In the genomic region with DNA sequence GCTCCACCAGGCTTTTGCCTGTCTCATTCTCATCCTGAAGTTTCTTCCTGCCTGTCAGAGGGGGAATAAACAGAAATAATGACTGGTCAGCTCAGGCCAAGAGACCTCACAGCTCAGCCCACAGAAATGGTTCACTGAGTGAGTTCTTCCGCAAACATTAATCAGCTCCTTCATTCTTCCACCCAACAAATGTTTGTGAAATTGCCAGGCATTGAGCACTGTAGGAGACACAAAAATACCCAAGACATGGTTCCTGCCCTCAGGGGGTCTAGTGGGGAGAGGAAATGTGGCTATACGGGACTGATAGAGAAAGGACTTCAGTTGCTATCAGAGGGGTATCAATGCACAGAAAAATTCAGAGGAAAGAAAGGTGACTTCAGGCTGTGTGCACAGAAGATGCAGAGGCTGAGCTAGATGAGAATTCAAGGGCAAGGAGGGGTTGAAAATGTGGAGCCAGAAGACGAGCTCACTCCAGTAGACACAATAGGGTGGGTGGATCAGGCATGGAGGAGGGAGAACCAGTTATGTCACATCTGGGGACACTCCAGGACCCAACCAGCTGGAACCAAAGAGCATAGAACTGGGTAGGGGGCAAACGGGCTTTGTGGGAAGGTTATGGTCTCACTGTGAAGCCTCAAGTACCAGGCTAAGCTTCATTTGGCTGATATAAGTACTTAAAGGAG, we compare ENCODE assay signal across 11 cellular contexts. TPM values are rescaled to one million over a fixed set of nuclear protein-coding genes. Genes with fewer than 3 reads are reported as not detected.
A peak's percentile ranks its signal among the peaks of the same experiment; 100 is the strongest.
DNase-seq lines count a peak whose midpoint lies in the region; ATAC-seq, FAIRE-seq and TF ChIP-seq lines count a peak whose summit lies in the region.
"Had no signal": no experiment of that assay in that cellular context is flagged by ENCODE, and none has a peak within 500 bp of the region (broad histone marks: within the 10 kb centered on the region; RNA-seq: fewer than 3 reads in every experiment).

No MANE protein-coding gene starts in this region.

- peak overlapping the region in 2 of 3 donors; percentile 9 for H3K27ac Mint-ChIP-seq in CD4-positive, CD25-positive, alpha-beta regulatory T cell
- H3K27ac Mint-ChIP-seq: activated naive CD4-positive, alpha-beta T cell treated with anti-CD3 and anti-CD28 coated beads, Interleukin-2, amount 10 ng/mL, durations not matched to agents 7 days and 5 days had no signal

- in situ Hi-C loops in brain microvascular endothelial cell (cut with HindIII; ENCODE audit: low pct_ligation_motif_present, low sequenced_read_pairs) = no loop called here

- H3K9me3 Mint-ChIP-seq in CD4-positive, CD25-positive, alpha-beta regulatory T cell = no peaks in the 10 kb centered on the region
- H3K9me3 Mint-ChIP-seq: activated naive CD4-positive, alpha-beta T cell treated with anti-CD3 and anti-CD28 coated beads, Interleukin-2, amount 10 ng/mL, durations not matched to agents 7 days and 5 days; IgD-negative memory B cell had no signal

- ATAC-seq in CD4-positive, CD25-positive, alpha-beta regulatory T cell (ENCODE audit: low read depth in 2 of 2) = no peak

- POLR2A ChIA-PET in HEK293T (lab: Yijun Ruan, JAX) = no interaction called here

- peaks cover 8% of the 10 kb centered on the region for H3K4me1 ChIP-seq in CD4-positive, CD25-positive, alpha-beta regulatory T cell (ENCODE audit: control insufficient read depth, insufficient read depth, low read length, poor library complexity, severe bottlenecking)
- peaks cover 17 to 57% of the 10 kb centered on the region in 2 donors for H3K4me1 ChIP-seq in muscle layer of duodenum (ENCODE audit: control insufficient read depth in 1 of 2, insufficient read depth in 2 of 2, low read length in 2 of 2)

- no peak overlapping the region for H3K4me3 Mint-ChIP-seq in CD4-positive, CD25-positive, alpha-beta regulatory T cell
- H3K4me3 Mint-ChIP-seq: activated naive CD4-positive, alpha-beta T cell treated with anti-CD3 and anti-CD28 coated beads, Interleukin-2, amount 10 ng/mL, durations not matched to agents 7 days and 5 days; IgD-negative memory B cell had no signal

- no peaks in the 10 kb centered on the region for H3K27me3 ChIP-seq in CD4-positive, CD25-positive, alpha-beta regulatory T cell (ENCODE audit: control insufficient read depth, insufficient read depth, low read length)
- H3K27me3 ChIP-seq in brain microvascular endothelial cell (replicated peaks) = no peaks in the 10 kb centered on the region
- no peaks in the 10 kb centered on the region for H3K27me3 ChIP-seq in muscle layer of duodenum (ENCODE audit: low read depth, low read length)

- H3K9me3 ChIP-seq in CD4-positive, CD25-positive, alpha-beta regulatory T cell (ENCODE audit: control insufficient read depth in 2 of 2, low read length in 2 of 2) = no peaks in the 10 kb centered on the region
- no peaks in the 10 kb centered on the region for H3K9me3 ChIP-seq in muscle layer of duodenum (ENCODE audit: control insufficient read depth in 1 of 2, low read length in 2 of 2)

- no peak overlapping the region for H3K27ac ChIP-seq in CD4-positive, CD25-positive, alpha-beta regulatory T cell (ENCODE audit: insufficient read depth, low read length, poor library complexity, severe bottlenecking)
- peak overlapping the region; percentile 90 for H3K27ac ChIP-seq in brain microvascular endothelial cell
- H3K27ac ChIP-seq in muscle layer of duodenum (ENCODE audit: low read length) = peak overlapping the region; percentile 77
- H3K27ac ChIP-seq: SK-N-MC had no signal

- no peak overlapping the region for H3K4me3 ChIP-seq in CD4-positive, CD25-positive, alpha-beta regulatory T cell (ENCODE audit: low read depth, low read length)
- H3K4me3 ChIP-seq in brain microvascular endothelial cell (ENCODE audit: low read depth, low read length) = no peak overlapping the region
- H3K4me3 ChIP-seq in muscle layer of duodenum (ENCODE audit: low read depth in 1 of 2, low read length in 2 of 2) = no peak overlapping the region
- H3K4me3 ChIP-seq: SK-N-MC had no signal

- no peak for FAIRE-seq in GM19239 (lab: Jason Lieb, UNC)

- DNase-seq in CD4-positive, CD25-positive, alpha-beta regulatory T cell = no peak
- DNase-seq in NCI-H146 (lab: John Stamatoyannopoulos, UW) (peak; percentile 45), brain microvascular endothelial cell (no peak), anterior cingulate cortex (lab: John Stamatoyannopoulos, UW) (no peak), HEK293T (ENCODE audit: extremely low spot score) (no peak), GM19239 (ENCODE audit: insufficient read length, low spot score) (no peak), NK-92 (lab: John Stamatoyannopoulos, UW; ENCODE audit: unreplicated experiment) (no peak)
- DNase-seq: activated naive CD4-positive, alpha-beta T cell treated with anti-CD3 and anti-CD28 coated beads, Interleukin-2, amount 10 ng/mL, durations not matched to agents 7 days and 5 days had no signal

- CTCF ChIA-PET in HEK293T (lab: Yijun Ruan, JAX) = interaction anchor here (1.3 kb wide), 1 partner anchor 85 kb away, joined by 4 read pairs; no protein-coding TSS in a partner anchor

- peaks cover 8 to 17% (median 14%) of the 10 kb centered on the region in 4 donors for H3K4me1 Mint-ChIP-seq in CD4-positive, CD25-positive, alpha-beta regulatory T cell

- H3K27me3 Mint-ChIP-seq in CD4-positive, CD25-positive, alpha-beta regulatory T cell = peaks cover 4% of the 10 kb centered on the region
- H3K27me3 Mint-ChIP-seq: activated naive CD4-positive, alpha-beta T cell treated with anti-CD3 and anti-CD28 coated beads, Interleukin-2, amount 10 ng/mL, durations not matched to agents 7 days and 5 days; IgD-negative memory B cell had no signal

- no peaks in the 10 kb centered on the region for H3K36me3 ChIP-seq in CD4-positive, CD25-positive, alpha-beta regulatory T cell (ENCODE audit: control insufficient read depth, insufficient read depth, low read length)
- peaks cover 24% of the 10 kb centered on the region for H3K36me3 ChIP-seq in brain microvascular endothelial cell (replicated peaks)
- peaks cover 4 to 5% of the 10 kb centered on the region in 2 donors for H3K36me3 ChIP-seq in muscle layer of duodenum (ENCODE audit: control insufficient read depth in 1 of 2, insufficient read depth in 2 of 2, low read length in 2 of 2)

- TF ChIP-seq CTCF in brain microvascular endothelial cell (IDR thresholded peaks at IDR 0.05; ENCODE audit: low read depth, low read length, missing control alignments) = no peak

- H3K36me3 Mint-ChIP-seq in CD4-positive, CD25-positive, alpha-beta regulatory T cell = no peaks in the 10 kb centered on the region
- H3K36me3 Mint-ChIP-seq: activated naive CD4-positive, alpha-beta T cell treated with anti-CD3 and anti-CD28 coated beads, Interleukin-2, amount 10 ng/mL, durations not matched to agents 7 days and 5 days had no signal

TF ChIP-seq in HEK293T, 16 proteins besides CTCF, POLR2A, EP300 and RAD21:
- no peak for TF ChIP-seq L3MBTL2 (conservative IDR thresholded peaks at IDR 0.05)
- TF ChIP-seq SUZ12 (IDR thresholded peaks at IDR 0.05) = no peak
- no peak for TF ChIP-seq NFRKB (IDR thresholded peaks at IDR 0.05)
- TF ChIP-seq LEF1 (IDR thresholded peaks at IDR 0.05; ENCODE audit: borderline replicate concordance) = no peak
- TF ChIP-seq TARDBP (IDR thresholded peaks at IDR 0.05) = no peak
- no peak for TF ChIP-seq SP1 (IDR thresholded peaks at IDR 0.05)
- TF ChIP-seq BHLHE40 (IDR thresholded peaks at IDR 0.05; ENCODE audit: borderline replicate concordance) = no peak
- TF ChIP-seq ARNT (IDR thresholded peaks at IDR 0.05) = no peak
- no peak for TF ChIP-seq FOXA1 (IDR thresholded peaks at IDR 0.05)
- TF ChIP-seq FOXK2 (IDR thresholded peaks at IDR 0.05) = no peak
- TF ChIP-seq ZNF384 (IDR thresholded peaks at IDR 0.05) = no peak
- TF ChIP-seq CTBP1 (IDR thresholded peaks at IDR 0.05; ENCODE audit: borderline replicate concordance) = no peak
- no peak for TF ChIP-seq ELF4 (IDR thresholded peaks at IDR 0.05)

RNA-seq across cellular contexts. Expression of gene MYOF, which starts 20.9 kb away (rescaled TPM):
- 1.0 TPM for total RNA-seq in CD4-positive, CD25-positive, alpha-beta regulatory T cell
- polyA plus RNA-seq in CD4-positive, CD25-positive, alpha-beta regulatory T cell = under 1 TPM; 0.23 to 0.56 (median 0.39) TPM
- polyA plus RNA-seq: IgD-negative memory B cell had no signal

RNA-seq across cellular contexts. Expression of gene CEP55, which starts 35.1 kb away (rescaled TPM):
- 4.6 TPM for total RNA-seq in CD4-positive, CD25-positive, alpha-beta regulatory T cell
- polyA plus RNA-seq in CD4-positive, CD25-positive, alpha-beta regulatory T cell = 1 to 10 TPM; 3.1 to 5.0 (median 4.5) TPM
